Comparison of ENCODE assay signal across 7 cellular contexts in genomic region chr12:122895757-122896636, GRCh38. TPM values are rescaled to one million over a fixed set of nuclear protein-coding genes. Genes with fewer than 3 reads are reported as not detected.
DNase-seq lines count a peak whose midpoint lies in the region; ATAC-seq and TF ChIP-seq lines count a peak whose summit lies in the region.

TSS of gene VPS37B (minus strand) at chr12:122896124. CDS start at chr12:122896062, 62 bp downstream.

- H3K27ac ChIP-seq in muscle layer of duodenum (ENCODE audit: low read length) = peak within 1 kb of the TSS; percentile 96

- no peaks in the 10 kb centered on the region for H3K36me3 ChIP-seq in muscle layer of duodenum (ENCODE audit: control insufficient read depth in 1 of 2, insufficient read depth in 2 of 2, low read length in 2 of 2)

- peak; percentile 51 for ATAC-seq in HG03354 (IDR thresholded peaks at IDR 0.05; ENCODE audit: poor library complexity, severe bottlenecking, unreplicated experiment)
- ATAC-seq in esophagus mucosa = peak; percentile 60

- TF ChIP-seq POLR2A in GM15510 (IDR thresholded peaks at IDR 0.05; ENCODE audit: borderline replicate concordance, extremely low read depth, insufficient read length) = peak; percentile 89

- peaks cover 12 to 31% of the 10 kb centered on the region in 2 donors for H3K4me1 ChIP-seq in muscle layer of duodenum (ENCODE audit: control insufficient read depth in 1 of 2, insufficient read depth in 2 of 2, low read length in 2 of 2)

- no peaks in the 10 kb centered on the region for H3K9me3 ChIP-seq in muscle layer of duodenum (ENCODE audit: control insufficient read depth in 1 of 2, low read length in 2 of 2)

- peak; percentile 91 for DNase-seq in OCI-M1 (lab: John Stamatoyannopoulos, UW)
- peak; percentile 90 to 91 for DNase-seq in activated T-cell treated with anti-CD3 and anti-CD28 coated beads, Interleukin-2, amount 50 U/mL, for 48 hours
- DNase-seq in stimulated activated CD8-positive, alpha-beta memory T cell treated with anti-CD3 and anti-CD28 coated beads, Interleukin-7, amount 100 ng/mL, for 1 hour (ENCODE audit: low read depth in 2 of 2) = peak; percentile 78 to 79

- H3K27me3 ChIP-seq in muscle layer of duodenum (ENCODE audit: low read depth, low read length) = no peaks in the 10 kb centered on the region

- peak within 1 kb of the TSS; percentile 66 to 83 for H3K4me3 ChIP-seq in muscle layer of duodenum (ENCODE audit: low read depth in 1 of 2, low read length in 2 of 2)

RNA-seq across cellular contexts. Expression of gene VPS37B, which starts in this region (rescaled TPM):
- total RNA-seq in esophagus mucosa = 51.4 TPM

Comparison
In these comparisons a context has a peak if more than half of its experiments do, and no peak if none do; other contexts are left out.
1. Peak in every context shown above with its lines: DNase-seq, ATAC-seq, H3K4me3 ChIP-seq and H3K27ac ChIP-seq.